8 cellular contexts compared by ENCODE assay signal in genomic region chr10:98269435-98269912, GRCh38. TPM values are rescaled to one million over a fixed set of nuclear protein-coding genes. Genes with fewer than 3 reads are reported as not detected.
DNase-seq lines count a peak whose midpoint lies in the region; ATAC-seq and TF ChIP-seq lines count a peak whose summit lies in the region.

No MANE protein-coding gene starts in this region.

- H3K36me3 ChIP-seq in endodermal cell (ENCODE audit: control insufficient read depth, insufficient read depth, low read length) (no peaks in the 10 kb centered on the region), mucosa of descending colon (ENCODE audit: low read depth) (no peaks in the 10 kb centered on the region)

- ATAC-seq in mucosa of descending colon (peak; percentile 45), GM21825 (IDR thresholded peaks at IDR 0.05; ENCODE audit: unreplicated experiment) (no peak)

- peaks cover 5% of the 10 kb centered on the region for H3K4me1 ChIP-seq in endodermal cell (ENCODE audit: control insufficient read depth, insufficient read depth, low read length)
- H3K4me1 ChIP-seq in mucosa of descending colon (ENCODE audit: low read depth) = peaks cover 4% of the 10 kb centered on the region

- no peak overlapping the region for H3K27ac Mint-ChIP-seq in endodermal cell

- intact Hi-C loops in mucosa of descending colon (cut with DNase I, micrococcal nuclease) = no loop called here

- peaks cover 27% of the 10 kb centered on the region for H3K4me1 Mint-ChIP-seq in endodermal cell

- TF ChIP-seq CTCF in AG09309 (IDR thresholded peaks at IDR 0.05; ENCODE audit: control insufficient read depth, insufficient read depth, low read depth, low read length, missing control alignments) (no peak), endodermal cell (conservative IDR thresholded peaks at IDR 0.05) (no peak), mucosa of descending colon (IDR thresholded peaks at IDR 0.05) (no peak)

- peak overlapping the region; percentile 15 for H3K9ac ChIP-seq in endodermal cell (ENCODE audit: extremely low read depth, low read length, poor library complexity, severe bottlenecking)

- DNase-seq in AG09309 (ENCODE audit: low read depth) (peak; percentile 55), NCI-H1092 treated with DMSO at 0.1 percent for 48 hours (lab: John Stamatoyannopoulos, UW) (peak; percentile 73), endodermal cell (peak; percentile 84), mucosa of descending colon (peak in 2 of 3 donors; percentile 54 to 68), occipital lobe (lab: John Stamatoyannopoulos, UW) (no peak), Kasumi-1 (lab: John Stamatoyannopoulos, UW) (no peak), NCI-H1930 (lab: John Stamatoyannopoulos, UW) (no peak)

- peak overlapping the region; percentile 63 for H3K4me3 Mint-ChIP-seq in endodermal cell

- H3K36me3 Mint-ChIP-seq in endodermal cell (ENCODE audit: low read depth) = no peaks in the 10 kb centered on the region

- no peaks in the 10 kb centered on the region for H3K9me3 Mint-ChIP-seq in endodermal cell

- peaks cover 27% of the 10 kb centered on the region for H3K27me3 Mint-ChIP-seq in endodermal cell (ENCODE audit: insufficient read depth)

- no peak overlapping the region for H3K27ac ChIP-seq in endodermal cell (ENCODE audit: low read depth, low read length)

- WGBS in endodermal cell (ENCODE audit: insufficient coverage in 1 of 2, insufficient read length in 1 of 2), 2 experiments = 54 to 65% methylated on average over 2 to 8 of the region's 8 CpGs

- H3K4me3 ChIP-seq in AG09309 (ENCODE audit: control insufficient read depth, low read depth, low read length) (no peak overlapping the region), endodermal cell (ENCODE audit: low read length) (no peak overlapping the region), mucosa of descending colon (no peak overlapping the region)

- H3K27me3 ChIP-seq in endodermal cell (ENCODE audit: control insufficient read depth, insufficient read depth, low read length, poor library complexity, severe bottlenecking) = no peaks in the 10 kb centered on the region

- H3K9me3 ChIP-seq in endodermal cell (ENCODE audit: control insufficient read depth, low read length) = no peaks in the 10 kb centered on the region
- no peaks in the 10 kb centered on the region for H3K9me3 ChIP-seq in mucosa of descending colon

RNA-seq across cellular contexts. Expression of gene LOXL4, which starts 1.5 kb away (rescaled TPM):
- under 1 TPM; 0.57 to 0.77 TPM for total RNA-seq in endodermal cell
- 4.0 TPM for polyA plus RNA-seq in endodermal cell (2013, experiment 1 of 2)
- polyA plus RNA-seq in endodermal cell (2013, experiment 2 of 2) = 4.2 TPM
- 1 to 10 TPM in 1 of 3 donors, under 1 TPM in 2; 0.58 to 7.8 (median 0.58) TPM for total RNA-seq in mucosa of descending colon
- total RNA-seq in occipital lobe = 0.47 TPM

Comparison
In these comparisons a context has a peak if more than half of its experiments do, and no peak if none do; other contexts are left out.
1. DNase-seq: peak in AG09309 (single experiment), NCI-H1092 treated with DMSO at 0.1 percent for 48 hours (single experiment), endodermal cell (single experiment) and mucosa of descending colon (2 of 3); none in occipital lobe (single experiment), Kasumi-1 (0 of 2) and NCI-H1930 (0 of 2).